In the genomic region with DNA sequence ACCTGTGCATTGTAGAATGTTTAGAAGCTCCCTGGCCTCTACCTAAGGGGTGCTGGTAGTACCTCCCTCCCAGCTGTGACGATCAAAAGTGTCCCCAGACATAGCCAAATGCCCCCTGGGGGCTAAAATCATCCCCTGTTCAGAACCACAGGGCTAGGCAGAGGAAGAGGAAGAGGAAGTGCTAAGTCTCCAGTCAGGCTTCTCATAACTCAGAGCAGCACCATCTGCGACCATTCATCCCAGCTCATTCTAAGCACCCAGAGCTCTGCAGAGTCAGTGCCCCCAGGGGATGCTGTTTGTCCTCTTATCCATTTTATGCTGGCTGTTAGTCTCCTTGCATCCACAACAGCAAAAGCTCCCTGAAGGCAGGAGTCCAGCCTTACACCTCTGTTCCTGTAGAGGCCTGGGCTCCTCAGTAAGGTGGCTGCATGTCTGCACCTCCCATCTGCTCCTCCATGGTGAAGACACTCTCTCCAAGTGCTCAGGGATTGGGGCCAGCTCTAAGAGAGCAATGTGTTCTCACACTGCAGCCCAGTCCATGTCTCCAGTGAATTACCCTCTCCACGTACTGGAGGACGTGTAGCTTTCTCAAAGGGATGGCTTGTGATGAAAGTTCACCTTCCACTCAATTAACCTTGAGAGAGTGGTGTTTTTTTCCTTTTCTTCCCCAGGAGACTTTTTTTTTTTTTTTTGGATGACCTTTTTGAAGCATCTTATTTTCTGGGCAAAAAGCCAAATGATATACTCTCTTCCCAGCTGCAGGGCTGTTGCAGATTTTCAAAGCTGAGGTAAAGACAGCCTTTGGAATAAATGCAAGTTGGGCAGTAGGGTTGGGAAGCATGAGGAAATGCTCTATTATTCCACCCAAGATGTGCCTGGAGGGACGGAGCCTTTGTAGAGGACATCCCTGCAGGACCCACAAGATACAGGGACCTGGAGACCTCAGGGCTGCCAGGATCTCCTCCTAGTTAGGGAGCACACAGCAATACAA, we compare ENCODE assay signal across 9 cellular contexts.
A peak's percentile ranks its signal among the peaks of the same experiment; 100 is the strongest.
DNase-seq lines count a peak whose midpoint lies in the region; ATAC-seq and TF ChIP-seq lines count a peak whose summit lies in the region.
"Had no signal": no experiment of that assay in that cellular context is flagged by ENCODE, and none has a peak within 500 bp of the region (broad histone marks: within the 10 kb centered on the region; RNA-seq: fewer than 3 reads in every experiment).

No MANE protein-coding gene starts in this region.

- H3K27me3 ChIP-seq in esophagus muscularis mucosa (no peaks in the 10 kb centered on the region), mammary epithelial cell (ENCODE audit: insufficient read depth, low read length) (no peaks in the 10 kb centered on the region)
- no peaks in the 10 kb centered on the region for H3K27me3 ChIP-seq in effector memory CD4-positive, alpha-beta T cell (replicated peaks; ENCODE audit: control insufficient read depth, insufficient read depth, low read length, poor library complexity, severe bottlenecking)

- CTCF ChIA-PET in mammary epithelial cell (lab: Charles Lee; ENCODE audit: low non-redundant PET): no interaction called here

- ATAC-seq in GM21367 (IDR thresholded peaks at IDR 0.05; ENCODE audit: unreplicated experiment): peak; percentile 85

- TF ChIP-seq CTCF in esophagus muscularis mucosa (IDR thresholded peaks at IDR 0.05) (no peak), mammary epithelial cell (conservative IDR thresholded peaks at IDR 0.05 in 1 of 2, IDR thresholded peaks at IDR 0.05 in 1 of 2; ENCODE audit: extremely low read depth in 1 of 2, insufficient read depth in 1 of 2, low read depth in 1 of 2, low read length in 2 of 2) (no peak)

- H3K4me3 ChIP-seq in esophagus muscularis mucosa (no peak overlapping the region), mammary epithelial cell (replicated peaks in 1 of 3; ENCODE audit: insufficient read depth in 1 of 3, low read depth in 2 of 3, low read length in 3 of 3) (no peak overlapping the region)
- no peak overlapping the region for H3K4me3 ChIP-seq in effector memory CD4-positive, alpha-beta T cell (ENCODE audit: insufficient read depth, low read depth, low read length, poor library complexity, severe bottlenecking)

- H3K36me3 ChIP-seq in esophagus muscularis mucosa (no peaks in the 10 kb centered on the region), mammary epithelial cell (ENCODE audit: insufficient read depth, low read length) (no peaks in the 10 kb centered on the region)
- H3K36me3 ChIP-seq in effector memory CD4-positive, alpha-beta T cell (ENCODE audit: control insufficient read depth, insufficient read depth, low read length): no peaks in the 10 kb centered on the region

- intact Hi-C loops in esophagus muscularis mucosa (cut with DNase I): no loop called here
- intact Hi-C loops in mammary epithelial cell (cut with micrococcal nuclease): no loop called here

- DNase-seq in AML-193 (lab: John Stamatoyannopoulos, UW) (peak; percentile 8 to 31), NCI-H446 (lab: John Stamatoyannopoulos, UW) (peak; percentile 58 to 88), esophagus muscularis mucosa (ENCODE audit: extremely low spot score) (peak; percentile 29), epidermal melanocyte (ENCODE audit: insufficient read length, low spot score) (no peak), mammary epithelial cell (no peak)
- no peak for DNase-seq in central memory CD4-positive, alpha-beta T cell
- DNase-seq in effector memory CD4-positive, alpha-beta T cell: no peak
- DNase-seq: small intestine had no signal

- H3K9ac ChIP-seq in mammary epithelial cell (ENCODE audit: insufficient read depth, low read length): no peak overlapping the region

- no peaks in the 10 kb centered on the region for H4K20me1 ChIP-seq in mammary epithelial cell (ENCODE audit: insufficient read depth, low read length)

- no TSS peak for BruUV-seq in mammary epithelial cell (replicated peaks; lab: Mats Ljungman, UMichigan)

- dilution Hi-C loops in mammary epithelial cell (cut with HindIII; ENCODE audit: low sequenced_read_pairs): no loop called here

- no peaks in the 10 kb centered on the region for H3K9me3 ChIP-seq in esophagus muscularis mucosa
- H3K9me3 ChIP-seq in mammary epithelial cell (replicated peaks; ENCODE audit: insufficient read depth, low read length): no peaks in the 10 kb centered on the region
- no peaks in the 10 kb centered on the region for H3K9me3 ChIP-seq in effector memory CD4-positive, alpha-beta T cell (ENCODE audit: control insufficient read depth, low read length)

- H3K27ac ChIP-seq in esophagus muscularis mucosa (replicated peaks in 1 of 4) (no peak overlapping the region), mammary epithelial cell (ENCODE audit: insufficient read depth, low read depth, low read length) (no peak overlapping the region)
- no peak overlapping the region for H3K27ac ChIP-seq in effector memory CD4-positive, alpha-beta T cell (ENCODE audit: insufficient read depth, low read length, poor library complexity, severe bottlenecking)

- H2AFZ ChIP-seq in mammary epithelial cell (ENCODE audit: low read depth, low read length): no peak overlapping the region

- no peaks in the 10 kb centered on the region for H3K79me2 ChIP-seq in mammary epithelial cell (ENCODE audit: insufficient read depth, low read length)

- TF ChIP-seq EP300 in esophagus muscularis mucosa (IDR thresholded peaks at IDR 0.05): no peak

- peaks cover 3 to 21% (median 19%) of the 10 kb centered on the region in 4 donors for H3K4me1 ChIP-seq in esophagus muscularis mucosa
- no peaks in the 10 kb centered on the region for H3K4me1 ChIP-seq in mammary epithelial cell (ENCODE audit: insufficient read depth, low read length)
- H3K4me1 ChIP-seq in effector memory CD4-positive, alpha-beta T cell (ENCODE audit: control insufficient read depth, insufficient read depth, low read length, poor library complexity, severe bottlenecking): no peaks in the 10 kb centered on the region

- TF ChIP-seq POLR2A in esophagus muscularis mucosa (IDR thresholded peaks at IDR 0.05; ENCODE audit: low read depth): no peak

- WGBS in esophagus muscularis mucosa: 58% methylated on average over 5 of the region's 5 CpGs
- WGBS in mammary epithelial cell (ENCODE audit: low coverage, missing lambda C conversion rate): 69% methylated on average over 3 of the region's 5 CpGs

- H3K4me2 ChIP-seq in mammary epithelial cell (ENCODE audit: insufficient read depth, low read depth, low read length): no peak overlapping the region

- in situ Hi-C loops in mammary epithelial cell (cut with MboI; ENCODE audit: low sequenced_read_pairs in 2 of 2): no loop called here

Comparison
In these comparisons a context has a peak if more than half of its experiments do, and no peak if none do; other contexts are left out.
1. DNase-seq: peak in AML-193 (2 of 2), NCI-H446 (2 of 2) and esophagus muscularis mucosa (single experiment); none in epidermal melanocyte (single experiment), mammary epithelial cell (single experiment), central memory CD4-positive, alpha-beta T cell (single experiment) and effector memory CD4-positive, alpha-beta T cell (0 of 3).